8 cellular contexts compared by ENCODE assay signal in the genomic region with DNA sequence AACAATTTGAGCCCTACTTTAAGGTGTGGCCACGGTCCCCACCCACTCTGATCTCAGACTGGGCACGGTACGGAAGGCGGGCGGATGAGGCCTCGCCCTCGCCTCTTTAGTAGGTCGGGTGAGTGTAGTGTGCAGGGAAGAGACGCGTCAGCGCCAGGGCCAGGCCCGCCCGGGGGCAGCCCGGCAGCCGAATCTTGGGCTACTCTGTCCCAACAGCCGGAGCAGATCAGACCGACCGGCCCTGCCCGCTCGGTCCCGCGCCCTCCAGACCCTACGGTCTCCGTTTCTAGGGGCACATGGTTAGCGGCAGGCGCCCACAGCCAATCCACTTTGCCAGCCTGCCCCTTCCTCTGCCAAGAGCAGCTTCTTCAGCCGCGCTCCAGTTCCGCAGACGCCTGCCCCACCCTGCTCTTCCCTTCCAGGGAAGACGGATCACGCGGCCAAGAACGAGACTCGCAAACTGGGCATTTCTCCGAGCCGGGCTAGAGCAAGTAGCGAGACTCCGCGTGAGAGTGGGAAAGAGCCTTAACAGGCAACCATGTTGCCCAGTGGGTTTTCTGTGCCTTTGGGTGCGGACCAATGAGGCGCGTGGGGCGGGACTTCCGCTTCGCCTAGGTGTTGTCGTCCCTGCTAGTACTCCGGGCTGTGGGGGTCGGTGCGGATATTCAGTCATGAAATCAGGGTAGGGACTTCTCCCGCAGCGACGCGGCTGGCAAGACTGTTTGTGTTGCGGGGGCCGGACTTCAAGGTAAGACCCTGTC. TPM values are rescaled to one million over a fixed set of nuclear protein-coding genes. Genes with fewer than 3 reads are reported as not detected.
A peak's percentile ranks its signal among the peaks of the same experiment; 100 is the strongest.
DNase-seq lines count a peak whose midpoint lies in the region; ATAC-seq and TF ChIP-seq lines count a peak whose summit lies in the region.

Gene RNF13, plus strand, starts transcription at position 610 of the 761 bp plus-strand sequence. CDS start 32,812 bp downstream, outside the sequence.

- H3K27me3 ChIP-seq in BJ (ENCODE audit: control insufficient read depth, insufficient read depth, low read length) (no peaks in the 10 kb centered on the region), kidney epithelial cell (ENCODE audit: control insufficient read depth, insufficient read depth, low read length) (no peaks in the 10 kb centered on the region)

- H3K4me3 Mint-ChIP-seq in activated CD4-positive, alpha-beta T cell treated with anti-CD3 and anti-CD28 coated beads for 36 hours = peak within 1 kb of the TSS; percentile 95
- peak within 1 kb of the TSS; percentile 94 for H3K4me3 Mint-ChIP-seq in chondrocyte (ENCODE audit: unreplicated experiment)

- POLR2A ChIA-PET in BJ (lab: Charles Lee) = no interaction called here
- POLR2A ChIA-PET in activated CD4-positive, alpha-beta T cell treated with anti-CD3 and anti-CD28 coated beads for 36 hours (lab: Charles Lee) = interaction anchor here (0.6 kb wide), 1 partner anchor 281 kb away, joined by 4 read pairs; no protein-coding TSS in a partner anchor

- intact Hi-C loops in activated CD4-positive, alpha-beta T cell treated with anti-CD3 and anti-CD28 coated beads for 36 hours (cut with DNase I, micrococcal nuclease) = loop anchor here (1.0 to 2.0 kb wide), 6 partner anchors 60 to 950 kb away; partner anchors contain the start of genes COMMD2 (in 2 of the 2), EIF2A (in 2 of the 2), SERP1 (in 2 of the 2) and HPS3 (in 1 of the 2)

- peaks cover 46% of the 10 kb centered on the region for H3K4me1 Mint-ChIP-seq in activated CD4-positive, alpha-beta T cell treated with anti-CD3 and anti-CD28 coated beads for 36 hours
- H3K4me1 Mint-ChIP-seq in chondrocyte (ENCODE audit: low read depth) = peaks cover 43% of the 10 kb centered on the region

- H3K27ac Mint-ChIP-seq in activated CD4-positive, alpha-beta T cell treated with anti-CD3 and anti-CD28 coated beads for 36 hours = peak within 1 kb of the TSS; percentile 100
- H3K27ac Mint-ChIP-seq in chondrocyte (ENCODE audit: unreplicated experiment) = peak within 1 kb of the TSS; percentile 99

- ATAC-seq in HG03457 (IDR thresholded peaks at IDR 0.05; ENCODE audit: unreplicated experiment) = peak; percentile 88
- ATAC-seq in activated CD4-positive, alpha-beta T cell treated with anti-CD3 and anti-CD28 coated beads for 36 hours = peak; percentile 95

- H3K27me3 Mint-ChIP-seq in activated CD4-positive, alpha-beta T cell treated with anti-CD3 and anti-CD28 coated beads for 36 hours = peaks cover 3% of the 10 kb centered on the region
- H3K27me3 Mint-ChIP-seq in chondrocyte (ENCODE audit: low read depth) = no peaks in the 10 kb centered on the region

- H3K36me3 ChIP-seq in BJ (ENCODE audit: control insufficient read depth, insufficient read depth, low read length) (no peaks in the 10 kb centered on the region), kidney epithelial cell (ENCODE audit: control insufficient read depth, insufficient read depth, low read length) (no peaks in the 10 kb centered on the region)

- H3K36me3 Mint-ChIP-seq in activated CD4-positive, alpha-beta T cell treated with anti-CD3 and anti-CD28 coated beads for 36 hours (ENCODE audit: low read depth) = peaks cover 7% of the 10 kb centered on the region
- no peaks in the 10 kb centered on the region for H3K36me3 Mint-ChIP-seq in chondrocyte (ENCODE audit: low read depth)

- H3K4me3 ChIP-seq in BJ (ENCODE audit: low read depth, low read length) (peak within 1 kb of the TSS; percentile 77), kidney epithelial cell (ENCODE audit: low read depth, low read length) (peak within 1 kb of the TSS; percentile 63)

- TF ChIP-seq CTCF in BJ (IDR thresholded peaks at IDR 0.05; ENCODE audit: insufficient read depth, low read depth, low read length) (no peak), chondrocyte (IDR thresholded peaks at IDR 0.05) (no peak), kidney epithelial cell (IDR thresholded peaks at IDR 0.05; ENCODE audit: insufficient read depth, low read length, poor library complexity, severe bottlenecking) (no peak)

- H3K9me3 Mint-ChIP-seq in activated CD4-positive, alpha-beta T cell treated with anti-CD3 and anti-CD28 coated beads for 36 hours (ENCODE audit: low read depth) = no peaks in the 10 kb centered on the region
- H3K9me3 Mint-ChIP-seq in chondrocyte (ENCODE audit: low read depth) = no peaks in the 10 kb centered on the region

- CTCF ChIA-PET in BJ (lab: Yijun Ruan, JAX) = interaction anchor here (0.6 to 3.2 kb wide), 4 partner anchors 41 to 279 kb away, joined by 6 to 20 read pairs (median 12); no protein-coding TSS in a partner anchor
- CTCF ChIA-PET in activated CD4-positive, alpha-beta T cell treated with anti-CD3 and anti-CD28 coated beads for 36 hours (lab: Charles Lee) = interaction anchor here (1.1 kb wide), 1 partner anchor 175 kb away, joined by 4 read pairs; no protein-coding TSS in a partner anchor

- DNase-seq in BJ (ENCODE audit: low read depth) (peak; percentile 88), GM19240 (ENCODE audit: insufficient read length, low spot score) (peak; percentile 48), NCI-H524 (lab: John Stamatoyannopoulos, UW) (peak; percentile 97 to 98), chondrocyte (ENCODE audit: low spot score) (peak; percentile 97), kidney epithelial cell (ENCODE audit: low read depth) (peak; percentile 77)
- DNase-seq in activated CD4-positive, alpha-beta T cell treated with anti-CD3 and anti-CD28 coated beads for 36 hours = peak; percentile 96
- DNase-seq in stimulated activated CD4-positive, alpha-beta T cell treated with anti-CD3 and anti-CD28 coated beads, Interleukin-15, amount 100 ng/mL, for 24 hours = peak; percentile 96

RNA-seq across cellular contexts. Expression of gene RNF13, which starts in this region (rescaled TPM):
- 30.7 and 54.1 TPM in 2 replicates for polyA plus RNA-seq in BJ (2011; rRNA removed)
- polyA minus RNA-seq in BJ (2011; rRNA and poly(A)+ RNA removed) = 33.2 and 54.7 TPM in 2 replicates
- 10 to 100 TPM; 28.8 to 41.2 TPM for total RNA-seq in activated CD4-positive, alpha-beta T cell treated with anti-CD3 and anti-CD28 coated beads for 36 hours
- total RNA-seq in chondrocyte = 37.0 to 43.1 TPM (median 42.1 TPM) in 3 replicates
- 34.6 and 43.4 TPM in 2 replicates for total RNA-seq in kidney epithelial cell

Comparison
In these comparisons a context has a peak if more than half of its experiments do, and no peak if none do; other contexts are left out.
1. Peak in every context shown above with its lines: DNase-seq, ATAC-seq and H3K4me3 ChIP-seq.